8 cellular contexts compared by ENCODE assay signal in the genomic region with DNA sequence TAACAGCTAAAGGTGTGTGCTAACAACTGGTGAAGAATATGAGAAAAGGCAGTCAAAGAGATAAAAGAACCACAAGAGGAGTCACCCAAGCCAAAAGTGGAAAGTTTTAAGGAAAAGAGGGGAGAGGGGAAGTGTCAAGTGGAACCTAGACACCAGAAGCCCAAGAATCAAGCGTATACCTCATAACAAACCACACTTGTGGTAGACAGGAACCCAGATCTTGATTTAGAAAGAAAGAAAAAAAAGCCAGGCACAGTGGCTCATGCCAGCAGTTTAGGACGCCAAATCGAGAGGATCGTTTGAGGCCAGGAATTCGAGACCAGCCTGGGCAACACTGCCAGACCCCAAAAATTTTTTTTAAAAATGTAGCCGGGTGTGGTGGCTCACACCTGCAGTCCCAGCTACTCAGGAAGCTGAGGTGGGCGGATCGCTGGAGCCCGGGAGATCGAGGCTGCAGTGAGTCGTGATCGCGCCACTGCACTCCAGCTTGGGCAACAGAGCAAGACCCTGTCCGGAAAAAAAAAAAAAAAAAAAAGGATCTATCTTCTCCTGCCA. TPM values are rescaled to one million over a fixed set of nuclear protein-coding genes. Genes with fewer than 3 reads are reported as not detected.
DNase-seq lines count a peak whose midpoint lies in the region; ATAC-seq and TF ChIP-seq lines count a peak whose summit lies in the region.

No MANE protein-coding gene starts in this region.

- H3K4me3 ChIP-seq in astrocyte of the cerebellum (ENCODE audit: low read depth, low read length) (peak overlapping the region; percentile 98), mesendoderm (ENCODE audit: low read length) (peak overlapping the region; percentile 97)

- H3K27ac ChIP-seq in C4-2B = peak overlapping the region; percentile 83
- H3K27ac ChIP-seq in mesendoderm (ENCODE audit: low read depth, low read length) = no peak overlapping the region

- H3K4me2 ChIP-seq in mesendoderm (ENCODE audit: low read length) = peak overlapping the region; percentile 72

- H2BK5ac ChIP-seq in mesendoderm (ENCODE audit: low read length) = no peak overlapping the region

- no peak overlapping the region for H3K23ac ChIP-seq in mesendoderm (ENCODE audit: low read length)

- no peak overlapping the region for H3K4ac ChIP-seq in mesendoderm (ENCODE audit: low read depth, low read length)

- H2BK120ac ChIP-seq in mesendoderm (ENCODE audit: low read depth, low read length) = no peak overlapping the region

- DNase-seq in astrocyte of the cerebellum (ENCODE audit: low read depth) (no peak), mesendoderm (peak; percentile 4), NCI-H146 treated with DMSO at 0.1 percent for 48 hours (lab: John Stamatoyannopoulos, UW; ENCODE audit: unreplicated experiment) (no peak)

- TF ChIP-seq CTCF in C4-2B (conservative IDR thresholded peaks at IDR 0.05) (no peak), astrocyte of the cerebellum (IDR thresholded peaks at IDR 0.05; ENCODE audit: low read depth, low read length, missing control alignments) (no peak)

- no peak overlapping the region for H4K5ac ChIP-seq in mesendoderm (ENCODE audit: low read length)

- H3K56ac ChIP-seq in mesendoderm (ENCODE audit: low read length) = peak overlapping the region; percentile 95

- peaks cover 14% of the 10 kb centered on the region for H3K79me1 ChIP-seq in mesendoderm (ENCODE audit: low read length)

- H3K79me2 ChIP-seq in mesendoderm (ENCODE audit: control insufficient read depth, insufficient read depth, low read length) = peaks cover 24% of the 10 kb centered on the region

- peaks cover 2% of the 10 kb centered on the region for H3K4me1 ChIP-seq in mesendoderm (ENCODE audit: control insufficient read depth, low read depth, low read length)

- H3K9ac ChIP-seq in mesendoderm (ENCODE audit: low read length) = peak overlapping the region; percentile 96

- H2BK15ac ChIP-seq in mesendoderm (replicated peaks; ENCODE audit: low read depth) = no peak overlapping the region

- in situ Hi-C loops in astrocyte of the cerebellum (cut with HindIII; ENCODE audit: low sequenced_read_pairs) = no loop called here

- no peak overlapping the region for H3K18ac ChIP-seq in mesendoderm (ENCODE audit: low read length)

- ATAC-seq in HG03571 (IDR thresholded peaks at IDR 0.05; ENCODE audit: unreplicated experiment) = peak; percentile 5
- ATAC-seq in GM18867 (IDR thresholded peaks at IDR 0.05; ENCODE audit: unreplicated experiment) = no peak
- ATAC-seq in HG03460 (IDR thresholded peaks at IDR 0.05; ENCODE audit: unreplicated experiment) = no peak
- no peak for ATAC-seq in HG03342 (IDR thresholded peaks at IDR 0.05; ENCODE audit: unreplicated experiment)

- no peaks in the 10 kb centered on the region for H3K27me3 ChIP-seq in mesendoderm (ENCODE audit: insufficient read depth, low read length, poor library complexity)

- no peak overlapping the region for H4K8ac ChIP-seq in mesendoderm (ENCODE audit: low read depth, low read length)

- no peaks in the 10 kb centered on the region for H3K36me3 ChIP-seq in mesendoderm (ENCODE audit: control insufficient read depth, insufficient read depth, low read length)

- no peak overlapping the region for H2AK5ac ChIP-seq in mesendoderm (ENCODE audit: low read length)

- no CpG with 5 or more reads among the region's 14 CpGs for WGBS in mesendoderm (ENCODE audit: extremely low coverage, insufficient coverage, low lambda C conversion rate)

RNA-seq across cellular contexts. Expression of a gene that starts 0.9 kb away (rescaled TPM):
- 29.0 TPM for polyA plus RNA-seq in mesendoderm (2013, experiment 1 of 2)
- polyA plus RNA-seq in mesendoderm (2013, experiment 2 of 2) = 28.7 TPM

RNA-seq across cellular contexts. Expression of a gene that starts 38.2 kb away (rescaled TPM):
- polyA plus RNA-seq in mesendoderm (2013, experiment 1 of 2) = 270 TPM
- 271 TPM for polyA plus RNA-seq in mesendoderm (2013, experiment 2 of 2)

RNA-seq across cellular contexts. Expression of a gene that starts 38.7 kb away (rescaled TPM):
- polyA plus RNA-seq in mesendoderm (2013, experiment 1 of 2) = 10.1 TPM
- 10.6 TPM for polyA plus RNA-seq in mesendoderm (2013, experiment 2 of 2)

RNA-seq across cellular contexts. Expression of a gene that starts 43.6 kb away (rescaled TPM):
- not detected for polyA plus RNA-seq in mesendoderm (2013, experiment 1 of 2)
- not detected for polyA plus RNA-seq in mesendoderm (2013, experiment 2 of 2)
